ENCODE assay signal across 22 cellular contexts in genomic region chr16:66293932-66294331, GRCh38.
DNase-seq lines count a peak whose midpoint lies in the region; ATAC-seq and TF ChIP-seq lines count a peak whose summit lies in the region.
"Had no signal": no experiment of that assay in that cellular context is flagged by ENCODE, and none has a peak within 500 bp of the region (broad histone marks: within the 10 kb centered on the region; RNA-seq: fewer than 3 reads in every experiment).

No MANE protein-coding gene starts in this region.

- intact Hi-C loops in Right ventricle myocardium inferior (cut with DNase I), result no loop called here

- H3K9ac ChIP-seq in endodermal cell (ENCODE audit: extremely low read depth, low read length, poor library complexity, severe bottlenecking), result no peak overlapping the region

- WGBS in endodermal cell (ENCODE audit: insufficient coverage in 1 of 2, insufficient read length in 1 of 2), 2 experiments, result 77 to 93% methylated on average over 1 to 7 of the region's 7 CpGs

- TF ChIP-seq CTCF in right atrium auricular region (IDR thresholded peaks at IDR 0.05) (no peak), endodermal cell (conservative IDR thresholded peaks at IDR 0.05) (no peak)

- H3K4me1 ChIP-seq in right atrium auricular region, result no peaks in the 10 kb centered on the region
- no peaks in the 10 kb centered on the region for H3K4me1 ChIP-seq in endodermal cell (ENCODE audit: control insufficient read depth, insufficient read depth, low read length)

- no peak overlapping the region for H3K27ac Mint-ChIP-seq in endodermal cell
- H3K27ac Mint-ChIP-seq: CD4-positive, alpha-beta memory T cell had no signal

- no peaks in the 10 kb centered on the region for H3K36me3 Mint-ChIP-seq in endodermal cell (ENCODE audit: low read depth)
- H3K36me3 Mint-ChIP-seq: CD4-positive, alpha-beta memory T cell had no signal

- DNase-seq in right atrium auricular region (ENCODE audit: low spot score) (peak; percentile 21), Right ventricle myocardium inferior (ENCODE audit: missing footprints) (no peak), endodermal cell (peak; percentile 24), retina (peak; percentile 5), T-helper 1 cell (no peak)
- DNase-seq in activated CD4-positive, alpha-beta T cell treated with anti-CD3 and anti-CD28 coated beads, Interleukin-2, amount 50 U/mL, for 4 hours, result no peak
- DNase-seq: C1 segment of cervical spinal cord; CD4-positive, alpha-beta memory T cell; COR-L47; DMS53; GOT3; HCEC 1CT; NCI-H1092; NCI-H1417 treated with DMSO at 0.1 percent for 48 hours; NCI-H1694 treated with DMSO at 0.1 percent for 48 hours; NCI-H2081; NCI-H2227 treated with DMSO at 0.1 percent for 48 hours; NCI-H69; RPMI8226; SHP77 treated with DMSO at 0.1 percent for 48 hours had no signal

- no peaks in the 10 kb centered on the region for H3K4me1 Mint-ChIP-seq in endodermal cell

- H3K4me3 ChIP-seq in right atrium auricular region, result no peak overlapping the region
- no peak overlapping the region for H3K4me3 ChIP-seq in endodermal cell (ENCODE audit: low read length)

- H3K36me3 ChIP-seq in right atrium auricular region (no peaks in the 10 kb centered on the region), endodermal cell (ENCODE audit: control insufficient read depth, insufficient read depth, low read length) (no peaks in the 10 kb centered on the region)

- no peak overlapping the region for H3K4me3 Mint-ChIP-seq in endodermal cell
- H3K4me3 Mint-ChIP-seq: CD4-positive, alpha-beta memory T cell had no signal

- no peaks in the 10 kb centered on the region for H3K9me3 Mint-ChIP-seq in endodermal cell

- H3K27me3 ChIP-seq in right atrium auricular region (no peaks in the 10 kb centered on the region), endodermal cell (ENCODE audit: control insufficient read depth, insufficient read depth, low read length, poor library complexity, severe bottlenecking) (no peaks in the 10 kb centered on the region)

- H3K27me3 Mint-ChIP-seq in endodermal cell (ENCODE audit: insufficient read depth), result peaks cover 16% of the 10 kb centered on the region

- H3K27ac ChIP-seq in right atrium auricular region (no peak overlapping the region), endodermal cell (ENCODE audit: low read depth, low read length) (no peak overlapping the region)
- H3K27ac ChIP-seq: HL-60 had no signal

- no peaks in the 10 kb centered on the region for H3K9me3 ChIP-seq in right atrium auricular region
- no peaks in the 10 kb centered on the region for H3K9me3 ChIP-seq in endodermal cell (ENCODE audit: control insufficient read depth, low read length)

- ATAC-seq in Right ventricle myocardium inferior, result no peak
- no peak for ATAC-seq in GM19452 (IDR thresholded peaks at IDR 0.05; ENCODE audit: unreplicated experiment)

Comparison
In these comparisons a context has a peak if more than half of its experiments do, and no peak if none do; other contexts are left out.
1. DNase-seq: peak in right atrium auricular region (single experiment), endodermal cell (single experiment) and retina (single experiment); none in Right ventricle myocardium inferior (single experiment), activated CD4-positive, alpha-beta T cell treated with anti-CD3 and anti-CD28 coated beads, Interleukin-2, amount 50 U/mL, for 4 hours (0 of 2) and T-helper 1 cell (0 of 5).